In the genomic region with DNA sequence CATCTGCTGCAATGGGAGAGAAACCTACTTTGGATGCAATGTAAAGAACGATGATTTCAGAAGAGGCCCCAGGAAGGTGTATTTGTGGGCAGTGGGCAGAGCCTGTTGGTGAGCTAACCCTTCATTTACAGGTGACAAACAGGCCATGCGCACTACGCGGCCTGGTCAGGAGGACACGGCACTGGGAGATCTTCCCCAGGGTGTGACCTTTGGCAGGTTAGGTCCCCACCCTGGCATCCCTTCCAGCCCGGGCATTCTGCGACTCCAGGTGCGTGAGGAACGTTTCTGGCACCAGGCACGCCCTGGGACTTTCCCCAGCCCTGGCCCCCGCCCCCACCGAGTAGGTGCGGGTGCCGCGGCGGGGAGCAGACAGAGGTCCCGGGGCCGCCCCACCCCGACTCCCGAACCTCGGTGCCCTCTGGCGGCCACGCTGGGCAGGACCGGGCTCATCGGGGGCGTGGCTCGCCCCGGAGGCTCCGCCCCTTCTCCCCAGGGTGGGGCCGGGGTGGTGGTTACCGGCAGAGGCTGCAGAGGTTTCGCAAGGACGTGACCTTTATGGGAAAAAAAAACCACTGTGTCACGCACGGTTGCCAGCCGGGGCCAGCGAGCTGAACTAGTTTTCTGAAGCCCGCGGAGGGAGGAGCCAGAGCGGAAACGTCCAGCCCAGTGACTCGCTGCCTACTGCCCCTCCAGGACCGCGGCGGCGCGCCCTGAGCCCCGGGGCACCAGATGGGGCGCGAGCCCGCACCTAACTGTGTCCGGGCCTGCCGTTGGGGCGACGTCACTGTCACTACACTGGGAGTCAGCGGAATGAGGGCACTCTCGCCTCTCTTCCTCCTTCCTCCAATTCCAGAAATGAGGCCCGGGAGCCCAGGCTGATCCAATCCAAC, we compare ENCODE assay signal across 8 cellular contexts. TPM values are rescaled to one million over a fixed set of nuclear protein-coding genes. Genes with fewer than 3 reads are reported as not detected.
DNase-seq lines count a peak whose midpoint lies in the region; ATAC-seq, FAIRE-seq and TF ChIP-seq lines count a peak whose summit lies in the region.

No MANE protein-coding gene starts in this region.

- no peak for FAIRE-seq in pancreas (lab: Jason Lieb, UNC)

- H3K4me3 ChIP-seq in pancreas = peak overlapping the region in 2 of 4 donors; percentile 13 to 32
- no peak overlapping the region for H3K4me3 ChIP-seq in thyroid gland (replicated peaks in 1 of 3)

- DNase-seq in CMK (ENCODE audit: low read depth) (peak; percentile 50), RWPE1 (ENCODE audit: low spot score) (peak; percentile 87), globus pallidus (ENCODE audit: low spot score) (peak; percentile 49), pancreas (peak; percentile 75 to 89 (median 82)), thyroid gland (peak; percentile 88 to 90)
- peak; percentile 49 to 84 (median 70) for DNase-seq in activated naive CD4-positive, alpha-beta T cell (lab: John Stamatoyannopoulos, UW)

- no peaks in the 10 kb centered on the region for H3K36me3 ChIP-seq in pancreas
- no peaks in the 10 kb centered on the region for H3K36me3 ChIP-seq in thyroid gland

- H3K9me3 ChIP-seq in pancreas (no peaks in the 10 kb centered on the region), thyroid gland (no peaks in the 10 kb centered on the region)

- H3K27ac ChIP-seq in RWPE1 (peak overlapping the region; percentile 84), pancreas (peak overlapping the region in 3 of 4 donors; percentile 12 to 66 (median 62)), thyroid gland (peak overlapping the region; percentile 55 to 83 (median 78))

- WGBS in pancreas, 2 donors = 3 to 19% methylated on average over 55 to 58 of the region's 58 CpGs
- WGBS in thyroid gland, 2 donors = 6 to 34% methylated on average over 12 to 13 of the region's 58 CpGs

- peak in 1 of 2 donors; percentile 35 for TF ChIP-seq POLR2A in thyroid gland (IDR thresholded peaks at IDR 0.05)

- ATAC-seq in GM19372 (IDR thresholded peaks at IDR 0.05; ENCODE audit: low read depth, unreplicated experiment) = peak; percentile 79
- ATAC-seq in HG03520 (IDR thresholded peaks at IDR 0.05; ENCODE audit: unreplicated experiment) = peak; percentile 88
- ATAC-seq in pancreas = peak; percentile 90 to 97 (median 96)

- H3K4me1 ChIP-seq in pancreas (no peaks in the 10 kb centered on the region), thyroid gland (peaks cover 0 to 8% of the 10 kb centered on the region in 2 donors)

- TF ChIP-seq CTCF in RWPE1 (conservative IDR thresholded peaks at IDR 0.05; ENCODE audit: low read depth) (peak; percentile 74), pancreas (IDR thresholded peaks at IDR 0.05) (peak; percentile 17 to 45 (median 32)), thyroid gland (IDR thresholded peaks at IDR 0.05) (peak in 5 of 6 experiments; percentile 10 to 59 (median 38))

- peaks cover 0 to 5% (median 0%) of the 10 kb centered on the region in 4 donors for H3K27me3 ChIP-seq in pancreas
- H3K27me3 ChIP-seq in thyroid gland = no peaks in the 10 kb centered on the region

- CTCF ChIA-PET in RWPE1 (lab: Yijun Ruan, JAX) = interaction anchor here (0.5 to 0.7 kb wide), 5 partner anchors 10 to 332 kb away, joined by 3 to 5 read pairs (median 3); no protein-coding TSS in a partner anchor

- intact Hi-C loops in pancreas (cut with DNase I) (no loop called here), thyroid gland (cut with DNase I) (no loop called here)

- POLR2A ChIA-PET in RWPE1 (lab: Yijun Ruan, JAX; ENCODE audit: low non-redundant PET) = no interaction called here

RNA-seq across cellular contexts. Expression of a gene that starts 5.0 kb away (rescaled TPM):
- total RNA-seq in pancreas (not detected), thyroid gland (not detected)
- polyA plus RNA-seq in pancreas = not detected
